ENCODE assay signal across 13 cellular contexts in genomic region chr12:93430280-93430679, GRCh38.
"Had no signal": no experiment of that assay in that cellular context is flagged by ENCODE, and none has a peak within 500 bp of the region (broad histone marks: within the 10 kb centered on the region; RNA-seq: fewer than 3 reads in every experiment).

No MANE protein-coding gene starts in this region.

- ATAC-seq: activated CD8-positive, alpha-beta memory T cell treated with anti-CD3 and anti-CD28 coated beads, Interleukin-2, amount 10 ng/mL, durations not matched to agents 7 days and 5 days; effector memory CD8-positive, alpha-beta T cell; stimulated activated naive B cell treated with anti-CD40 and anti-IgM and Interleukin-4, amounts not matched to agents 10 μg/mL and 1 μg/mL and 100 μg/mL, for 72 hours had no signal

- DNase-seq: activated CD4-positive, alpha-beta T cell treated with anti-CD3 and anti-CD28 coated beads, Interleukin-2, amount 50 U/mL, for 48 hours; activated CD4-positive, CD25-positive, alpha-beta regulatory T cell treated with anti-CD3 and anti-CD28 coated beads, Interleukin-2, amount 50 U/mL, for 72 hours; activated CD8-positive, alpha-beta memory T cell treated with anti-CD3 and anti-CD28 coated beads, Interleukin-2, amount 10 ng/mL, durations not matched to agents 7 days and 5 days; activated T-cell treated with anti-CD3 and anti-CD28 coated beads, Interleukin-2, amount 50 U/mL, for 48 hours; effector memory CD8-positive, alpha-beta T cell; small intestine; stimulated activated naive B cell treated with anti-CD40 and anti-IgM and Interleukin-4, amounts not matched to agents 10 μg/mL and 1 μg/mL and 100 μg/mL, for 72 hours; upper lobe of left lung had no signal

- H3K9me3 Mint-ChIP-seq: central memory CD8-positive, alpha-beta T cell; dendritic cell treated with granulocyte-macrophage colony-stimulating factor and Interleukin-4, amounts not matched to agents 40 ng/mL and 50 ng/mL, for 4 days; effector memory CD8-positive, alpha-beta T cell; stimulated activated naive B cell treated with anti-CD40 and anti-IgM and Interleukin-4, amounts not matched to agents 10 μg/mL and 1 μg/mL and 100 μg/mL, for 72 hours; T-helper 2 cell treated with Interferon-gamma antibody and Interleukin-4, amounts not matched to agents 5 μg/mL and 100 μg/mL, for 36 hours had no signal

- H3K9me3 ChIP-seq: neutrophil, right atrium auricular region, upper lobe of left lung had no signal

- H3K4me3 Mint-ChIP-seq: activated CD8-positive, alpha-beta memory T cell treated with anti-CD3 and anti-CD28 coated beads, Interleukin-2, amount 10 ng/mL, durations not matched to agents 7 days and 5 days; central memory CD8-positive, alpha-beta T cell; dendritic cell treated with granulocyte-macrophage colony-stimulating factor and Interleukin-4, amounts not matched to agents 40 ng/mL and 50 ng/mL, for 4 days; stimulated activated naive B cell treated with anti-CD40 and anti-IgM and Interleukin-4, amounts not matched to agents 10 μg/mL and 1 μg/mL and 100 μg/mL, for 72 hours; T-helper 2 cell treated with Interferon-gamma antibody and Interleukin-4, amounts not matched to agents 5 μg/mL and 100 μg/mL, for 36 hours had no signal

- H3K27ac Mint-ChIP-seq: activated CD8-positive, alpha-beta memory T cell treated with anti-CD3 and anti-CD28 coated beads, Interleukin-2, amount 10 ng/mL, durations not matched to agents 7 days and 5 days; dendritic cell treated with granulocyte-macrophage colony-stimulating factor and Interleukin-4, amounts not matched to agents 40 ng/mL and 50 ng/mL, for 4 days; stimulated activated naive B cell treated with anti-CD40 and anti-IgM and Interleukin-4, amounts not matched to agents 10 μg/mL and 1 μg/mL and 100 μg/mL, for 72 hours; T-helper 2 cell treated with Interferon-gamma antibody and Interleukin-4, amounts not matched to agents 5 μg/mL and 100 μg/mL, for 36 hours had no signal

- H3K27me3 Mint-ChIP-seq: activated CD8-positive, alpha-beta memory T cell treated with anti-CD3 and anti-CD28 coated beads, Interleukin-2, amount 10 ng/mL, durations not matched to agents 7 days and 5 days; central memory CD8-positive, alpha-beta T cell; dendritic cell treated with granulocyte-macrophage colony-stimulating factor and Interleukin-4, amounts not matched to agents 40 ng/mL and 50 ng/mL, for 4 days; effector memory CD8-positive, alpha-beta T cell; stimulated activated naive B cell treated with anti-CD40 and anti-IgM and Interleukin-4, amounts not matched to agents 10 μg/mL and 1 μg/mL and 100 μg/mL, for 72 hours had no signal
